Comparison of ENCODE assay signal across 19 cellular contexts in genomic region chr4:15890246-15890829, GRCh38. TPM values are rescaled to one million over a fixed set of nuclear protein-coding genes. Genes with fewer than 3 reads are reported as not detected.
"Had no signal": no experiment of that assay in that cellular context is flagged by ENCODE, and none has a peak within 500 bp of the region (broad histone marks: within the 10 kb centered on the region; RNA-seq: fewer than 3 reads in every experiment).

No MANE protein-coding gene starts in this region.

- H3K36me3 ChIP-seq: esophagus muscularis mucosa, lower lobe of right lung, tibial nerve had no signal

- H3K4me1 Mint-ChIP-seq: stimulated activated effector memory CD8-positive, alpha-beta T cell treated with anti-CD3 and anti-CD28 coated beads, Interleukin-12 subunit alpha, Interleukin-12 subunit beta, amount 100 ng/mL, for 72 hours had no signal

- ATAC-seq: activated CD4-positive, alpha-beta T cell treated with anti-CD3 and anti-CD28 coated beads for 36 hours; activated naive CD4-positive, alpha-beta T cell treated with anti-CD3 and anti-CD28 coated beads, Interleukin-2, amount 50 U/mL, for 72 hours; left cardiac atrium; lower lobe of right lung; natural killer cell treated with Interleukin-12 subunit alpha and Interleukin-12 subunit beta and Interleukin-15 and Interleukin-18, amount 100 ng/mL, for 72 hours; stimulated activated effector memory CD8-positive, alpha-beta T cell treated with anti-CD3 and anti-CD28 coated beads, Interleukin-12 subunit alpha, Interleukin-12 subunit beta, amount 100 ng/mL, for 72 hours had no signal

- H3K9me3 ChIP-seq: esophagus muscularis mucosa, lower lobe of right lung, tibial nerve had no signal

- FAIRE-seq: urothelium cell line had no signal

- H3K27ac Mint-ChIP-seq: activated CD4-positive, alpha-beta T cell treated with anti-CD3 and anti-CD28 coated beads for 36 hours; activated naive CD4-positive, alpha-beta T cell treated with anti-CD3 and anti-CD28 coated beads, Interleukin-2, amount 50 U/mL, for 72 hours; dendritic cell treated with granulocyte-macrophage colony-stimulating factor and Interleukin-4, amounts not matched to agents 40 ng/mL and 50 ng/mL, for 4 days; natural killer cell treated with Interleukin-12 subunit alpha and Interleukin-12 subunit beta and Interleukin-15 and Interleukin-18, amount 100 ng/mL, for 72 hours; stimulated activated effector memory CD8-positive, alpha-beta T cell treated with anti-CD3 and anti-CD28 coated beads, Interleukin-12 subunit alpha, Interleukin-12 subunit beta, amount 100 ng/mL, for 72 hours had no signal

- H3K4me3 Mint-ChIP-seq: activated CD4-positive, alpha-beta T cell treated with anti-CD3 and anti-CD28 coated beads for 36 hours; dendritic cell treated with granulocyte-macrophage colony-stimulating factor and Interleukin-4, amounts not matched to agents 40 ng/mL and 50 ng/mL, for 4 days; natural killer cell treated with Interleukin-12 subunit alpha and Interleukin-12 subunit beta and Interleukin-15 and Interleukin-18, amount 100 ng/mL, for 72 hours; stimulated activated effector memory CD8-positive, alpha-beta T cell treated with anti-CD3 and anti-CD28 coated beads, Interleukin-12 subunit alpha, Interleukin-12 subunit beta, amount 100 ng/mL, for 72 hours had no signal

- H3K4me2 ChIP-seq: smooth muscle cell had no signal

- DNase-seq: activated CD4-positive, alpha-beta T cell treated with anti-CD3 and anti-CD28 coated beads for 36 hours; activated CD4-positive, alpha-beta T cell treated with anti-CD3 and anti-CD28 coated beads, Interleukin-2, amount 50 U/mL, for 48 hours; activated gamma-delta T cell treated with Interleukin-2 at 50 U/mL for 16 hours; effector CD8-positive, alpha-beta T cell; left cardiac atrium; lower lobe of right lung; stimulated activated CD4-positive, alpha-beta T cell treated with anti-CD3 and anti-CD28 coated beads, Interleukin-4, amount 100 ng/mL, for 24 hours; substantia nigra had no signal

- H3K27me3 ChIP-seq: esophagus muscularis mucosa, tibial nerve had no signal

- H3K27ac ChIP-seq: esophagus muscularis mucosa, lower lobe of right lung, tibial nerve had no signal

- H3K4me1 ChIP-seq: lower lobe of right lung had no signal

- H3K4me3 ChIP-seq: esophagus muscularis mucosa, lower lobe of right lung, smooth muscle cell, tibial nerve had no signal

- H3K27me3 Mint-ChIP-seq: dendritic cell treated with granulocyte-macrophage colony-stimulating factor and Interleukin-4, amounts not matched to agents 40 ng/mL and 50 ng/mL, for 4 days; natural killer cell treated with Interleukin-12 subunit alpha and Interleukin-12 subunit beta and Interleukin-15 and Interleukin-18, amount 100 ng/mL, for 72 hours had no signal

- H3K9me3 Mint-ChIP-seq: activated naive CD4-positive, alpha-beta T cell treated with anti-CD3 and anti-CD28 coated beads, Interleukin-2, amount 50 U/mL, for 72 hours; natural killer cell treated with Interleukin-12 subunit alpha and Interleukin-12 subunit beta and Interleukin-15 and Interleukin-18, amount 100 ng/mL, for 72 hours; stimulated activated effector memory CD8-positive, alpha-beta T cell treated with anti-CD3 and anti-CD28 coated beads, Interleukin-12 subunit alpha, Interleukin-12 subunit beta, amount 100 ng/mL, for 72 hours had no signal

- H3K36me3 Mint-ChIP-seq: activated naive CD4-positive, alpha-beta T cell treated with anti-CD3 and anti-CD28 coated beads, Interleukin-2, amount 50 U/mL, for 72 hours; natural killer cell treated with Interleukin-12 subunit alpha and Interleukin-12 subunit beta and Interleukin-15 and Interleukin-18, amount 100 ng/mL, for 72 hours; stimulated activated effector memory CD8-positive, alpha-beta T cell treated with anti-CD3 and anti-CD28 coated beads, Interleukin-12 subunit alpha, Interleukin-12 subunit beta, amount 100 ng/mL, for 72 hours had no signal

RNA-seq across cellular contexts. Expression of gene FGFBP1, which starts 48.2 kb away (rescaled TPM):
- total RNA-seq: activated CD4-positive, alpha-beta T cell treated with anti-CD3 and anti-CD28 coated beads for 36 hours; activated naive CD4-positive, alpha-beta T cell treated with anti-CD3 and anti-CD28 coated beads, Interleukin-2, amount 50 U/mL, for 72 hours; cerebellum; left cardiac atrium; natural killer cell treated with Interleukin-12 subunit alpha and Interleukin-12 subunit beta and Interleukin-15 and Interleukin-18, amount 100 ng/mL, for 72 hours; sciatic nerve; smooth muscle cell; T-helper 2 cell treated with Interferon-gamma antibody and Interleukin-4, amounts not matched to agents 100 ng/mL and 5 ng/mL, for 36 hours had no signal
- polyA plus RNA-seq: smooth muscle cell had no signal
